In the genomic region with DNA sequence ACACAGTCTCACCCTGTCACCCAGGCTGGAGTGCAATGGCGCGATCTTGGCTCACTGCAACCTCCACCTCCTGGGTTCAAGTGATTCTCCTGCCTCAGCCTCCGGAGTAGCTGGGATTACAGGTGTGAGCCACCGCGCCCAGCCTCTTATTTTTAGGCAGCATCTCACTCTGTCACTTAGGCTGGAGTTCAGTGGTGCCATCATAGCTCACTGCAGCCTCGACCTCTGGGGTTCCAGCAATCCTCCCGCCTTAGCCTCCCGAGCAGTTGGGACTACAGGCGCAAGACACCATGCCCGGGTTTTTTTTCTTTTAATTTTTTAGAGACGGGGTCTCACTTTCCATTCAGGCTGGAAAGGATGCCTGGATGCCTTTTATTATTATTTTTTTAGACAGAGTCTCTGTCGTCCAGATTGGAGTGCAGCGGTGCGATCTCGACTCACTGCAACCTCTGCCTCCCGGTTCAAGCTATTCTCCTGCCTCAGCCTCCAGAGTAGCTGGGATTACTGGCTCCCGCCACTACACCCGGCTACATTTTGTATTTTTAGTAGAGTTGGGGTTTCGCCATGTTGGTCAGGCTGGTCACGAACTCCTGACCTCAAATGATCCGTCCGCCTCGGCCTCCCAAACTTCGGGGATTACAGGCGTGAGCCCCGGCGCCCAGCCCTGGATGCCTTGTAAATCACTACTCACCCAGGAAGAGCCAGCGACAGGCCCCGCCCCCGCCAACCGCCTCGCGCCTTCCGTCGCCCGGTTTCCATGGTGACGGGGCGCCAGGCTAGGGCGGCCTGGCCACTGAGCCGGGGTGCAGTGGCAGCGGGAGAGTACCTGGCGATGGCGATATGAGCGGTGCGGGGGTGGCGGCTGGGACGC, we compare ENCODE assay signal across 8 cellular contexts. TPM values are rescaled to one million over a fixed set of nuclear protein-coding genes. Genes with fewer than 3 reads are reported as not detected.
DNase-seq lines count a peak whose midpoint lies in the region; ATAC-seq and TF ChIP-seq lines count a peak whose summit lies in the region.
"Not testable (repeated sequence)": the region's sequence is repeated elsewhere in the genome, so short reads cannot be mapped to it uniquely, and the experiment has no call there.

A gene (plus strand): TSS at position 758 of the 871 bp plus-strand sequence. CDS start 83 bp downstream, at position 841.

- H3K27me3 Mint-ChIP-seq in neural progenitor cell (ENCODE audit: insufficient read depth, low read depth); stimulated activated memory B cell treated with anti-CD40 and anti-IgM and Interleukin-4, amounts not matched to agents 10 μg/mL and 1 μg/mL and 100 μg/mL, for 72 hours: not testable (repeated sequence)

- not testable (repeated sequence) for H4K20me1 ChIP-seq in Loucy (ENCODE audit: insufficient read depth, low read length, poor library complexity, severe bottlenecking); neural progenitor cell (ENCODE audit: low read depth)

- H3K4me2 ChIP-seq in Loucy (ENCODE audit: low read depth, low read length, poor library complexity, severe bottlenecking) (peak within 1 kb of the TSS; percentile 62), neural progenitor cell (peak within 1 kb of the TSS; percentile 73)

- peak; percentile 73 for DNase-seq in ELR (ENCODE audit: low read depth)
- DNase-seq in HEK293T (ENCODE audit: extremely low spot score), result not testable (repeated sequence)
- peak; percentile 30 for DNase-seq in SHP77 treated with DMSO at 0.1 percent for 48 hours (lab: John Stamatoyannopoulos, UW)
- DNase-seq in activated T-helper 1 cell treated with anti-CD3 and anti-CD28 coated beads, Interleukin-2, amount 50 U/mL, for 16 hours (ENCODE audit: low read depth in 1 of 2, low spot score in 1 of 2), result peak; percentile 55 to 71
- DNase-seq in fibroblast of peridontal ligament (ENCODE audit: extremely low read depth), result peak; percentile 40
- peak; percentile 89 for DNase-seq in neural progenitor cell (ENCODE audit: low spot score)

- H3K27ac Mint-ChIP-seq in neural progenitor cell, result peak within 1 kb of the TSS; percentile 78
- H3K27ac Mint-ChIP-seq in stimulated activated memory B cell treated with anti-CD40 and anti-IgM and Interleukin-4, amounts not matched to agents 10 μg/mL and 1 μg/mL and 100 μg/mL, for 72 hours, result peak within 1 kb of the TSS; percentile 65

- not testable (repeated sequence) for H3K27ac ChIP-seq in neural progenitor cell

- H3F3A ChIP-seq in Loucy (ENCODE audit: low read depth); neural progenitor cell (ENCODE audit: low read depth): not testable (repeated sequence)

- CTCF ChIA-PET in HEK293T (lab: Yijun Ruan, JAX), result not testable (repeated sequence)

- H3K36me3 Mint-ChIP-seq in neural progenitor cell; stimulated activated memory B cell treated with anti-CD40 and anti-IgM and Interleukin-4, amounts not matched to agents 10 μg/mL and 1 μg/mL and 100 μg/mL, for 72 hours: not testable (repeated sequence)

- H2AFZ ChIP-seq in Loucy (ENCODE audit: low read length) (peak within 1 kb of the TSS; percentile 90), neural progenitor cell (replicated peaks) (peak within 1 kb of the TSS; percentile 82)

- H3K4me1 ChIP-seq in Loucy (ENCODE audit: insufficient read depth, low read length, poor library complexity, severe bottlenecking); neural progenitor cell: not testable (repeated sequence)

- H3K4me3 ChIP-seq in Loucy (ENCODE audit: low read length, poor library complexity, severe bottlenecking), result peak within 1 kb of the TSS; percentile 50
- peak within 1 kb of the TSS; percentile 51 for H3K4me3 ChIP-seq in neural progenitor cell

- POLR2A ChIA-PET in HEK293T (lab: Yijun Ruan, JAX), result not testable (repeated sequence)

- ATAC-seq in stimulated activated memory B cell treated with anti-CD40 and anti-IgM and Interleukin-4, amounts not matched to agents 10 μg/mL and 1 μg/mL and 100 μg/mL, for 72 hours, result peak; percentile 90

- not testable (repeated sequence) for H3K79me2 ChIP-seq in Loucy (ENCODE audit: insufficient read depth, low read length); neural progenitor cell (ENCODE audit: low read depth)

- H3K36me3 ChIP-seq in Loucy (ENCODE audit: insufficient read depth, low read length); neural progenitor cell: not testable (repeated sequence)

- H3K9me2 ChIP-seq in Loucy (replicated peaks; ENCODE audit: low read depth, low read length), result not testable (repeated sequence)

- not testable (repeated sequence) for H3K4me1 Mint-ChIP-seq in neural progenitor cell
- peaks cover 24% of the 10 kb centered on the region for H3K4me1 Mint-ChIP-seq in stimulated activated memory B cell treated with anti-CD40 and anti-IgM and Interleukin-4, amounts not matched to agents 10 μg/mL and 1 μg/mL and 100 μg/mL, for 72 hours

- peak within 1 kb of the TSS; percentile 43 for H3K9ac ChIP-seq in Loucy (ENCODE audit: low read depth, low read length, poor library complexity, severe bottlenecking)
- H3K9ac ChIP-seq in neural progenitor cell, result not testable (repeated sequence)

- not testable (repeated sequence) for H3K9me3 ChIP-seq in Loucy (ENCODE audit: insufficient read depth, low read depth, low read length); neural progenitor cell (ENCODE audit: low read depth)

- not testable (repeated sequence) for H3K27me3 ChIP-seq in Loucy (ENCODE audit: insufficient read depth, low read length, poor library complexity, severe bottlenecking); neural progenitor cell

- peak within 1 kb of the TSS; percentile 88 for H3K4me3 Mint-ChIP-seq in neural progenitor cell
- peak within 1 kb of the TSS; percentile 85 for H3K4me3 Mint-ChIP-seq in stimulated activated memory B cell treated with anti-CD40 and anti-IgM and Interleukin-4, amounts not matched to agents 10 μg/mL and 1 μg/mL and 100 μg/mL, for 72 hours

- TF ChIP-seq CTCF in Loucy (conservative IDR thresholded peaks at IDR 0.05; ENCODE audit: low read length); neural progenitor cell (IDR thresholded peaks at IDR 0.05): not testable (repeated sequence)

- not testable (repeated sequence) for H3K9me3 Mint-ChIP-seq in neural progenitor cell; stimulated activated memory B cell treated with anti-CD40 and anti-IgM and Interleukin-4, amounts not matched to agents 10 μg/mL and 1 μg/mL and 100 μg/mL, for 72 hours

TF ChIP-seq in HEK293T, 16 proteins besides CTCF, POLR2A, EP300 and RAD21:
- TF ChIP-seq, protein P1, sequence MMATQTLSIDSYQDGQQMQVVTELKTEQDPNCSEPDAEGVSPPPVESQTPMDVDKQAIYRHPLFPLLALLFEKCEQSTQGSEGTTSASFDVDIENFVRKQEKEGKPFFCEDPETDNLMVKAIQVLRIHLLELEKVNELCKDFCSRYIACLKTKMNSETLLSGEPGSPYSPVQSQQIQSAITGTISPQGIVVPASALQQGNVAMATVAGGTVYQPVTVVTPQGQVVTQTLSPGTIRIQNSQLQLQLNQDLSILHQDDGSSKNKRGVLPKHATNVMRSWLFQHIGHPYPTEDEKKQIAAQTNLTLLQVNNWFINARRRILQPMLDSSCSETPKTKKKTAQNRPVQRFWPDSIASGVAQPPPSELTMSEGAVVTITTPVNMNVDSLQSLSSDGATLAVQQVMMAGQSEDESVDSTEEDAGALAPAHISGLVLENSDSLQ (IDR thresholded peaks at IDR 0.05), result peak; percentile 93

RNA-seq across cellular contexts. Expression of the gene that starts here (rescaled TPM):
- 25.6 and 64.7 TPM in 2 replicates for total RNA-seq in neural progenitor cell (ENCODE audit: low replicate concordance)
